Comparison of ENCODE assay signal across 8 cellular contexts in the genomic region with DNA sequence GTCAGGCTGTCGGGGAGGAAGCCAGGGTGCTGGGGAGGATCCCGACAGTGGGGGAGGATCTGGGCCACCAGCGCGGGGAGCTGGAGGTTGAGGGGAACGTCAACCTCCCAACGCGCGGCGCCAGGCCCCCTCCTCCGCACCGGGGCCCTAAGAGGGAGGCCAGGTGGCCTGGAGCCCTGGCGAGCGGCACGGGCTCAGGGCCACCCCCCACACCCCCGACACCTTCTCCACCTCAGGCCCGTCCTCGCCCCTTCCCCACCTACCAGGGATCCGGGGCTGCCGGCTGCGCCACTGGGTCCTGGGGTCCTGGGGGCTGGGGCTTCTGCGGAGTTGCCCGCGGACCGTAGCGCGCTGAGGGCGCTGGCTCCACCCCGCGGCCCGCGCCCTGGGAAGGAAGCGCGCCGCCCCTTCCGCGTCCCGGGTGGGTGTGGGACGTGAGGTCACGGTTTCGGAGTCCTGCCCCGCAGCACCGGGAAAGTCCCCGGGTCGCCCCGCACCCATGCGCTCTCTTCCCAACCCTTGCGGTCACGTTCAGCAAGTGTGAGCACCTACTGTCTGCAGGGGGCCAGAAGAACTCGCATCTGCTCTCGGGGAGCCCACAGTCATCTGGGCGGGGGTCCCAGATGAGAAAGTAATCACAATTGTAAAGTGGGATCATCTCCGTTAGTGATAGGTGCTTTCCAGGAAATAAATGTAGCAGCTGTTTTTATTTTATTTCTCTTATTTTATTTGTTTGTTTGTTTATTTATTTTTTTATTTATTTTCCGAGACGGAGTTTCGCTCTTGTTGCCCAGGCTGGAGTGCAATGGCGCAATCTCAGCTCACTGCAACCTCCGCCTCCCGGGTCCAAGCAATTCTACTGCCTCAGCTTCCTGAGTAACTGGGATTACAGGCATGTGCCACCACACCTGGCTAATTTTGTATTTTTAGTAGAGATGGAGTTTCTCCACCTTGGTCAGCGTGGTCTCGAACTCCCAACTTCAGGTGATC. TPM values are rescaled to one million over a fixed set of nuclear protein-coding genes. Genes with fewer than 3 reads are reported as not detected.
DNase-seq lines count a peak whose midpoint lies in the region; ATAC-seq and TF ChIP-seq lines count a peak whose summit lies in the region.

Gene TICAM1, minus strand, starts transcription at position 362 of the 990 bp plus-strand sequence. CDS start 13,335 bp downstream, outside the sequence.

- TF ChIP-seq CTCF in C4-2B (conservative IDR thresholded peaks at IDR 0.05): no peak

- peaks cover 4% of the 10 kb centered on the region for H3K36me3 Mint-ChIP-seq in IgD-negative memory B cell
- peaks cover 11% of the 10 kb centered on the region for H3K36me3 Mint-ChIP-seq in central memory CD8-positive, alpha-beta T cell (ENCODE audit: insufficient read depth)

- peak; percentile 72 for ATAC-seq in GM19324 (IDR thresholded peaks at IDR 0.05; ENCODE audit: low FRiP score, unreplicated experiment)
- ATAC-seq in central memory CD8-positive, alpha-beta T cell (replicated peaks; ENCODE audit: extremely low read depth, poor library complexity, severe bottlenecking): peak; percentile 90
- peak; percentile 91 for ATAC-seq in left colon

- peaks cover 11 to 23% (median 19%) of the 10 kb centered on the region in 3 donors for H3K4me1 Mint-ChIP-seq in IgD-negative memory B cell
- H3K4me1 Mint-ChIP-seq in central memory CD8-positive, alpha-beta T cell: peaks cover 23% of the 10 kb centered on the region

- intact Hi-C loops in left colon (cut with DNase I, micrococcal nuclease): no loop called here

- no peaks in the 10 kb centered on the region for H3K9me3 Mint-ChIP-seq in IgD-negative memory B cell
- no peaks in the 10 kb centered on the region for H3K9me3 Mint-ChIP-seq in central memory CD8-positive, alpha-beta T cell

- peak within 1 kb of the TSS; percentile 77 to 95 (median 92) for H3K4me3 Mint-ChIP-seq in IgD-negative memory B cell
- H3K4me3 Mint-ChIP-seq in central memory CD8-positive, alpha-beta T cell: peak within 1 kb of the TSS; percentile 93

- DNase-seq in activated CD4-positive, alpha-beta T cell treated with anti-CD3 and anti-CD28 coated beads for 1 hour: peak; percentile 74
- peak; percentile 46 to 72 for DNase-seq in central memory CD8-positive, alpha-beta T cell (ENCODE audit: low spot score in 2 of 2)
- peak; percentile 85 to 88 for DNase-seq in left colon
- peak; percentile 64 to 69 for DNase-seq in stimulated activated CD4-positive, alpha-beta T cell treated with anti-CD3 and anti-CD28 coated beads, Interleukin-2, amount 100 ng/mL, for 48 hours
- DNase-seq in ecto neural progenitor cell (ENCODE audit: low spot score): no peak

- peak within 1 kb of the TSS; percentile 85 to 95 (median 88) for H3K27ac Mint-ChIP-seq in IgD-negative memory B cell
- peak within 1 kb of the TSS; percentile 95 for H3K27ac Mint-ChIP-seq in central memory CD8-positive, alpha-beta T cell (ENCODE audit: low read depth)

- H3K27me3 Mint-ChIP-seq in IgD-negative memory B cell: no peaks in the 10 kb centered on the region
- no peaks in the 10 kb centered on the region for H3K27me3 Mint-ChIP-seq in central memory CD8-positive, alpha-beta T cell

- H3K27ac ChIP-seq in C4-2B: peak within 1 kb of the TSS; percentile 81

RNA-seq across cellular contexts. Expression of gene TICAM1, which starts in this region (rescaled TPM):
- polyA plus RNA-seq in IgD-negative memory B cell: 23.3 TPM
- total RNA-seq in left colon: 10 to 100 TPM; 22.4 to 40.5 TPM
